In the genomic region with DNA sequence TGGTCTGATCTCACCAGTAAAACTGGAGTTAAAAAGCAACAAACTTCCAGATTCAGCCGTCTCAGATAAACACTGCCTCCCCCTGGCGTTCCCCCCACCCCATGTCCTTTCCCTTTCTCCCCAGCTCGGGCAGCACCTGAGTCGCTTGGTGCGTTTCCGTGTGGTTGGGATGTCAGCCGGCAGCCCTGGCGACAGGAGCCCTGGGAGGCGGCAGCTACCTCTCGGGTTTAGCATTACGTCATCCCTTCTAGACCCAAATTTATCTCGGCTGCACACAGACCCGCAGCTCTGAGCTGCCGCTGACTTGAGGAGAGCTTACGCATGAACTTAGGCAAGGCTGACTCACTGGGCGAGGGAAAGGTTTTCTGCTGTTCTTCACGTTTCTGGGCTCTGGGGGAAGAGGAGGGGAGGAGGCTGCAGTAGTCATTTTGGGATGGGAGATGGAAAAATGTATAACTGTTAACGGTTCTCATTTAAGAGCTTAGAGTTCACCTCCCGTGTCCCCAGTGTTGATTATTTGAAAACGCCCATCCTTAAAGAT, we compare ENCODE assay signal across 8 cellular contexts. TPM values are rescaled to one million over a fixed set of nuclear protein-coding genes. Genes with fewer than 3 reads are reported as not detected.
DNase-seq lines count a peak whose midpoint lies in the region; ATAC-seq and TF ChIP-seq lines count a peak whose summit lies in the region.

No MANE protein-coding gene starts in this region.

- peak overlapping the region; percentile 74 to 92 for H3K9ac ChIP-seq in stomach smooth muscle (ENCODE audit: low read length in 2 of 2)

- peak in 2 of 6 experiments; percentile 10 to 17 for TF ChIP-seq CTCF in esophagus squamous epithelium (IDR thresholded peaks at IDR 0.05)

- intact Hi-C loops in esophagus squamous epithelium (cut with DNase I): loop anchor here (10.0 kb wide), 1 partner anchor 53 kb away; no protein-coding TSS in a partner anchor

- H3K4me1 Mint-ChIP-seq in activated T-cell treated with anti-CD3 and anti-CD28 coated beads, Interleukin-2, amount 50 U/mL, for 72 hours (ENCODE audit: low read depth): peaks cover 55% of the 10 kb centered on the region
- H3K4me1 Mint-ChIP-seq in naive thymus-derived CD8-positive, alpha-beta T cell: peaks cover 9 to 28% (median 20%) of the 10 kb centered on the region in 4 donors

- H3K9me3 Mint-ChIP-seq in activated T-cell treated with anti-CD3 and anti-CD28 coated beads, Interleukin-2, amount 50 U/mL, for 72 hours: no peaks in the 10 kb centered on the region
- no peaks in the 10 kb centered on the region for H3K9me3 Mint-ChIP-seq in naive thymus-derived CD8-positive, alpha-beta T cell

- H3K27me3 ChIP-seq in esophagus squamous epithelium (no peaks in the 10 kb centered on the region), stomach smooth muscle (ENCODE audit: control insufficient read depth in 1 of 2, insufficient read depth in 2 of 2, low read length in 2 of 2) (no peaks in the 10 kb centered on the region)

- ATAC-seq in GM18907 (IDR thresholded peaks at IDR 0.05; ENCODE audit: unreplicated experiment) (peak; percentile 56), HG03342 (IDR thresholded peaks at IDR 0.05; ENCODE audit: unreplicated experiment) (peak; percentile 52)
- peak; percentile 72 to 77 for ATAC-seq in activated T-cell treated with anti-CD3 and anti-CD28 coated beads, Interleukin-2, amount 50 U/mL, for 72 hours (replicated peaks in 1 of 2)
- ATAC-seq in naive thymus-derived CD8-positive, alpha-beta T cell: peak; percentile 56 to 60

- no peaks in the 10 kb centered on the region for H3K9me3 ChIP-seq in esophagus squamous epithelium
- H3K9me3 ChIP-seq in stomach smooth muscle (ENCODE audit: control insufficient read depth in 2 of 2, low read length in 2 of 2): no peaks in the 10 kb centered on the region

- H3K4me3 Mint-ChIP-seq in activated T-cell treated with anti-CD3 and anti-CD28 coated beads, Interleukin-2, amount 50 U/mL, for 72 hours: peak overlapping the region; percentile 76 to 83
- peak overlapping the region; percentile 63 to 86 (median 76) for H3K4me3 Mint-ChIP-seq in naive thymus-derived CD8-positive, alpha-beta T cell

- no peaks in the 10 kb centered on the region for H3K27me3 Mint-ChIP-seq in activated T-cell treated with anti-CD3 and anti-CD28 coated beads, Interleukin-2, amount 50 U/mL, for 72 hours (ENCODE audit: low read depth)
- peaks cover 0 to 31% (median 10%) of the 10 kb centered on the region in 5 donors for H3K27me3 Mint-ChIP-seq in naive thymus-derived CD8-positive, alpha-beta T cell

- H3K4me3 ChIP-seq in esophagus squamous epithelium (peak overlapping the region; percentile 2 to 63 (median 32)), stomach smooth muscle (ENCODE audit: low read length in 2 of 2) (peak overlapping the region; percentile 61 to 73)

- DNase-seq in AG20443 (ENCODE audit: low spot score): peak; percentile 87
- peak; percentile 97 for DNase-seq in OCI-M1 (lab: John Stamatoyannopoulos, UW)
- DNase-seq in activated T-cell treated with anti-CD3 and anti-CD28 coated beads, Interleukin-2, amount 50 U/mL, for 72 hours: peak; percentile 77 to 84
- no peak for DNase-seq in esophagus squamous epithelium (lab: John Stamatoyannopoulos, UW)
- DNase-seq in naive thymus-derived CD8-positive, alpha-beta T cell: peak; percentile 41 to 84 (median 64)

- POLR2A ChIA-PET in naive thymus-derived CD8-positive, alpha-beta T cell (lab: Charles Lee): interaction anchor here (1.6 to 10.1 kb wide), 2 partner anchors 12 to 83 kb away, joined by 6 to 153 read pairs; a partner anchor contains a TSS

- peaks cover 0 to 2% of the 10 kb centered on the region in 2 donors for H3K36me3 Mint-ChIP-seq in activated T-cell treated with anti-CD3 and anti-CD28 coated beads, Interleukin-2, amount 50 U/mL, for 72 hours (ENCODE audit: insufficient read depth in 2 of 2)
- H3K36me3 Mint-ChIP-seq in naive thymus-derived CD8-positive, alpha-beta T cell: no peaks in the 10 kb centered on the region

- H3K36me3 ChIP-seq in esophagus squamous epithelium (no peaks in the 10 kb centered on the region), stomach smooth muscle (ENCODE audit: control insufficient read depth in 2 of 2, insufficient read depth in 2 of 2, low read length in 2 of 2) (no peaks in the 10 kb centered on the region)

- WGBS in esophagus squamous epithelium, 2 donors: 1 to 7% methylated on average over 16 to 20 of the region's 20 CpGs

- peak in 1 of 4 donors; percentile 35 for TF ChIP-seq POLR2A in esophagus squamous epithelium (IDR thresholded peaks at IDR 0.05)

- H3K27ac ChIP-seq in esophagus squamous epithelium (peak overlapping the region; percentile 53 to 95 (median 90)), stomach smooth muscle (ENCODE audit: low read length) (peak overlapping the region; percentile 93)

- H3K4me1 ChIP-seq in esophagus squamous epithelium (peaks cover 24 to 75% (median 36%) of the 10 kb centered on the region in 3 donors), stomach smooth muscle (ENCODE audit: control insufficient read depth, insufficient read depth, low read length) (peaks cover 53% of the 10 kb centered on the region)

- H3K27ac Mint-ChIP-seq in activated T-cell treated with anti-CD3 and anti-CD28 coated beads, Interleukin-2, amount 50 U/mL, for 72 hours: peak overlapping the region; percentile 44
- H3K27ac Mint-ChIP-seq in naive thymus-derived CD8-positive, alpha-beta T cell: peak overlapping the region in 8 of 10 donors; percentile 55 to 92 (median 80)

RNA-seq across cellular contexts. Expression of a gene that starts 14.4 kb away (rescaled TPM):
- total RNA-seq in activated T-cell treated with anti-CD3 and anti-CD28 coated beads, Interleukin-2, amount 50 U/mL, for 72 hours: 10 to 100 TPM; 19.4 to 36.8 TPM
- 10 to 100 TPM; 16.0 to 53.2 (median 35.0) TPM for total RNA-seq in esophagus squamous epithelium
- 10 to 100 TPM; 36.9 to 37.7 TPM for total RNA-seq in naive thymus-derived CD8-positive, alpha-beta T cell
- polyA plus RNA-seq in naive thymus-derived CD8-positive, alpha-beta T cell: 10 to 100 TPM; 18.1 to 20.9 (median 20.1) TPM
